11 cellular contexts compared by ENCODE assay signal in genomic region chr20:59988141-59988540, GRCh38. TPM values are rescaled to one million over a fixed set of nuclear protein-coding genes. Genes with fewer than 3 reads are reported as not detected.
A peak's percentile ranks its signal among the peaks of the same experiment; 100 is the strongest.
DNase-seq lines count a peak whose midpoint lies in the region; ATAC-seq, FAIRE-seq and TF ChIP-seq lines count a peak whose summit lies in the region.
"Had no signal": no experiment of that assay in that cellular context is flagged by ENCODE, and none has a peak within 500 bp of the region (broad histone marks: within the 10 kb centered on the region; RNA-seq: fewer than 3 reads in every experiment).

No MANE protein-coding gene starts in this region.

- no peak for TF ChIP-seq CTCF in H1 (IDR thresholded peaks at IDR 0.05; ENCODE audit: control extremely low read depth in 1 of 3, insufficient read depth in 1 of 3, low read depth in 1 of 3, low read length in 3 of 3)
- TF ChIP-seq CTCF in upper lobe of left lung (IDR thresholded peaks at IDR 0.05) = no peak

- no peak for TF ChIP-seq RAD21 in H1 (IDR thresholded peaks at IDR 0.05 in 1 of 2, conservative IDR thresholded peaks at IDR 0.05 in 1 of 2; ENCODE audit: low read depth in 2 of 2, low read length in 2 of 2)

- 94% methylated on average over 5 of the region's 5 CpGs; no CpG with 5 or more reads in 1 of the 2 experiments for WGBS in H1 (ENCODE audit: extremely low coverage in 1 of 2, insufficient coverage in 1 of 2, insufficient read length in 1 of 2, insufficient replicate concordance in 2 of 2, low coverage in 1 of 2, low lambda C conversion rate in 2 of 2, missing lambda C conversion rate in 1 of 2), 2 experiments
- 56 to 75% methylated on average over 4 to 5 of the region's 5 CpGs for WGBS in upper lobe of left lung, 2 donors

- H4K5ac ChIP-seq in H1 (ENCODE audit: insufficient read length, low read depth, low read length) = no peak overlapping the region

- no peak overlapping the region for H3K18ac ChIP-seq in H1 (ENCODE audit: extremely low read depth, low read length)

- H3K36me3 ChIP-seq in H1 (ENCODE audit: control insufficient read depth in 2 of 4, insufficient read depth in 4 of 4, low read length in 3 of 4) (no peaks in the 10 kb centered on the region), upper lobe of left lung (no peaks in the 10 kb centered on the region)
- no peaks in the 10 kb centered on the region for H3K36me3 ChIP-seq in CD8-positive, alpha-beta memory T cell (ENCODE audit: insufficient read depth, low read length)

- POLR2A ChIA-PET in H1 (lab: Charles Lee; ENCODE audit: partially characterized antibody) = interaction anchor here (1.2 kb wide), 1 partner anchor 48 kb away, joined by 3 read pairs; the partner anchor contains the start of genes FAM217B and PPP1R3D
- POLR2A ChIA-PET in CD8-positive, alpha-beta memory T cell (lab: Charles Lee) = no interaction called here

- ATAC-seq in upper lobe of left lung (ENCODE audit: low FRiP score in 2 of 2) (peak in 1 of 2 donors; percentile 88), GM18498 (IDR thresholded peaks at IDR 0.05; ENCODE audit: unreplicated experiment) (no peak)
- ATAC-seq: activated CD4-positive, alpha-beta T cell treated with anti-CD3 and anti-CD28 coated beads for 36 hours; stimulated activated effector memory CD8-positive, alpha-beta T cell treated with anti-CD3 and anti-CD28 coated beads, Interleukin-12 subunit alpha, Interleukin-12 subunit beta, amount 100 ng/mL, for 72 hours had no signal

- H3K4me3 Mint-ChIP-seq in CD8-positive, alpha-beta memory T cell = no peak overlapping the region
- H3K4me3 Mint-ChIP-seq: activated CD4-positive, alpha-beta T cell treated with anti-CD3 and anti-CD28 coated beads for 36 hours; activated naive CD4-positive, alpha-beta T cell treated with anti-CD3 and anti-CD28 coated beads, Interleukin-2, amount 50 U/mL, for 24 hours; stimulated activated effector memory CD8-positive, alpha-beta T cell treated with anti-CD3 and anti-CD28 coated beads, Interleukin-12 subunit alpha, Interleukin-12 subunit beta, amount 100 ng/mL, for 72 hours had no signal

- no peak overlapping the region for H3K9ac ChIP-seq in H1 (replicated peaks in 1 of 4; ENCODE audit: extremely low read depth in 1 of 4, low read depth in 3 of 4, low read length in 3 of 4)

- peaks cover 0 to 5% (median 4%) of the 10 kb centered on the region in 3 donors for H3K36me3 Mint-ChIP-seq in CD8-positive, alpha-beta memory T cell
- H3K36me3 Mint-ChIP-seq: stimulated activated effector memory CD8-positive, alpha-beta T cell treated with anti-CD3 and anti-CD28 coated beads, Interleukin-12 subunit alpha, Interleukin-12 subunit beta, amount 100 ng/mL, for 72 hours had no signal

- H3K27ac Mint-ChIP-seq in CD8-positive, alpha-beta memory T cell = no peak overlapping the region
- H3K27ac Mint-ChIP-seq: activated CD4-positive, alpha-beta T cell treated with anti-CD3 and anti-CD28 coated beads for 36 hours; activated naive CD4-positive, alpha-beta T cell treated with anti-CD3 and anti-CD28 coated beads, Interleukin-2, amount 50 U/mL, for 24 hours had no signal

- no peak overlapping the region for H2BK15ac ChIP-seq in H1 (ENCODE audit: low read length)

- no peak overlapping the region for H2BK120ac ChIP-seq in H1 (replicated peaks; ENCODE audit: low read depth, low read length)

- H3K4me1 ChIP-seq in H1 (replicated peaks in 1 of 4; ENCODE audit: control insufficient read depth in 3 of 4, insufficient read depth in 4 of 4, low read length in 3 of 4) (peaks cover 0 to 6% (median 3%) of the 10 kb centered on the region in 4 experiments; a peak in 3 of 7 replicates), upper lobe of left lung (peaks cover 0 to 13% (median 5%) of the 10 kb centered on the region in 4 donors)
- no peaks in the 10 kb centered on the region for H3K4me1 ChIP-seq in CD8-positive, alpha-beta memory T cell (ENCODE audit: insufficient read depth, low read length)

- peak; percentile 57 for DNase-seq in SIG-M5 treated with dmso at 0.1 percent for 504 hours (lab: John Stamatoyannopoulos, UW; ENCODE audit: unreplicated experiment)
- DNase-seq in SIG-M5 (lab: John Stamatoyannopoulos, UW) = no peak
- no peak for DNase-seq in H1 (ENCODE audit: low read depth in 1 of 2, low spot score in 2 of 2)
- DNase-seq in upper lobe of left lung = peak; percentile 2 to 90
- DNase-seq in CD8-positive, alpha-beta memory T cell = no peak
- DNase-seq: activated CD4-positive, alpha-beta T cell treated with anti-CD3 and anti-CD28 coated beads for 36 hours; KG1 had no signal

- H3K4me1 Mint-ChIP-seq in CD8-positive, alpha-beta memory T cell = no peaks in the 10 kb centered on the region
- H3K4me1 Mint-ChIP-seq: activated CD4-positive, alpha-beta T cell treated with anti-CD3 and anti-CD28 coated beads for 36 hours; activated naive CD4-positive, alpha-beta T cell treated with anti-CD3 and anti-CD28 coated beads, Interleukin-2, amount 50 U/mL, for 24 hours; stimulated activated effector memory CD8-positive, alpha-beta T cell treated with anti-CD3 and anti-CD28 coated beads, Interleukin-12 subunit alpha, Interleukin-12 subunit beta, amount 100 ng/mL, for 72 hours had no signal

- CTCF ChIA-PET in H1 (lab: Charles Lee; ENCODE audit: partially characterized antibody) = interaction anchor here (1.1 to 1.5 kb wide), 6 partner anchors 15 to 62 kb away, joined by 3 to 5 read pairs (median 3); no protein-coding TSS in a partner anchor
- CTCF ChIA-PET in CD8-positive, alpha-beta memory T cell (lab: Charles Lee) = no interaction called here

- TF ChIP-seq EP300 in H1 (IDR thresholded peaks at IDR 0.05; ENCODE audit: borderline replicate concordance in 1 of 2, low read depth in 2 of 2, low read length in 2 of 2) = no peak
- no peak for TF ChIP-seq EP300 in upper lobe of left lung (IDR thresholded peaks at IDR 0.05)

- H3K27me3 ChIP-seq in H1 (replicated peaks in 1 of 4; ENCODE audit: control insufficient read depth in 3 of 4, extremely low read depth in 1 of 4, insufficient read depth in 3 of 4, low read length in 3 of 4) (no peaks in the 10 kb centered on the region), upper lobe of left lung (no peaks in the 10 kb centered on the region)
- H3K27me3 ChIP-seq in CD8-positive, alpha-beta memory T cell (ENCODE audit: insufficient read depth, low read length, poor library complexity, severe bottlenecking) = no peaks in the 10 kb centered on the region

- no peaks in the 10 kb centered on the region for H3K23me2 ChIP-seq in H1 (ENCODE audit: low read depth, low read length)

- H3K27ac ChIP-seq in H1 (ENCODE audit: low read depth, low read length) (no peak overlapping the region), upper lobe of left lung (no peak overlapping the region)
- H3K27ac ChIP-seq in CD8-positive, alpha-beta memory T cell (ENCODE audit: low read depth, low read length) = no peak overlapping the region

- no peak overlapping the region for H2BK5ac ChIP-seq in H1 (ENCODE audit: low read depth, low read length)

- no peaks in the 10 kb centered on the region for H3K27me3 Mint-ChIP-seq in CD8-positive, alpha-beta memory T cell
- H3K27me3 Mint-ChIP-seq: activated CD4-positive, alpha-beta T cell treated with anti-CD3 and anti-CD28 coated beads for 36 hours; activated naive CD4-positive, alpha-beta T cell treated with anti-CD3 and anti-CD28 coated beads, Interleukin-2, amount 50 U/mL, for 24 hours had no signal

- H3K4ac ChIP-seq in H1 (replicated peaks; ENCODE audit: insufficient read length, low read depth, low read length) = peak overlapping the region; percentile 7

- no peaks in the 10 kb centered on the region for H3K79me2 ChIP-seq in H1 (ENCODE audit: control insufficient read depth in 1 of 2, insufficient read depth in 2 of 2, low read length in 2 of 2)

- no peak overlapping the region for H4K8ac ChIP-seq in H1 (ENCODE audit: extremely low read depth, insufficient read depth, low read length)

- no peak overlapping the region for H2AK5ac ChIP-seq in H1 (ENCODE audit: low read depth, low read length)

- no peak overlapping the region for H2BK20ac ChIP-seq in H1 (ENCODE audit: low read length)

- TF ChIP-seq POLR2A in H1 (IDR thresholded peaks at IDR 0.05; ENCODE audit: control extremely low read depth in 1 of 2, low read depth in 2 of 2, low read length in 2 of 2) (no peak), upper lobe of left lung (IDR thresholded peaks at IDR 0.05) (no peak)

- FAIRE-seq in H1 (lab: Jason Lieb, UNC) = no peak
- FAIRE-seq: endometrium had no signal

- no peak overlapping the region for H4K91ac ChIP-seq in H1 (replicated peaks; ENCODE audit: insufficient read length, low read length)

- H3K56ac ChIP-seq in H1 (replicated peaks; ENCODE audit: insufficient read length, low read depth, low read length) = no peak overlapping the region

- H3K4me2 ChIP-seq in H1 (ENCODE audit: insufficient read depth in 1 of 2, low read depth in 2 of 2, low read length in 2 of 2) = no peak overlapping the region

- no peak overlapping the region for H3K14ac ChIP-seq in H1 (ENCODE audit: insufficient read length)

- H3K9me3 Mint-ChIP-seq in CD8-positive, alpha-beta memory T cell = no peaks in the 10 kb centered on the region
- H3K9me3 Mint-ChIP-seq: activated naive CD4-positive, alpha-beta T cell treated with anti-CD3 and anti-CD28 coated beads, Interleukin-2, amount 50 U/mL, for 24 hours; stimulated activated effector memory CD8-positive, alpha-beta T cell treated with anti-CD3 and anti-CD28 coated beads, Interleukin-12 subunit alpha, Interleukin-12 subunit beta, amount 100 ng/mL, for 72 hours had no signal

- H3K4me3 ChIP-seq in H1 (ENCODE audit: extremely low read depth in 1 of 4, insufficient read depth in 2 of 4, low read depth in 3 of 4, low read length in 4 of 4) (no peak overlapping the region), upper lobe of left lung (no peak overlapping the region)
- no peak overlapping the region for H3K4me3 ChIP-seq in CD8-positive, alpha-beta memory T cell (ENCODE audit: low read length)

- H3K9me3 ChIP-seq in H1 (ENCODE audit: insufficient read depth in 2 of 2, low read depth in 1 of 2, low read length in 1 of 2) = no peaks in the 10 kb centered on the region
- H3K9me3 ChIP-seq in upper lobe of left lung = no peaks in the 10 kb centered on the region
- H3K9me3 ChIP-seq in CD8-positive, alpha-beta memory T cell (ENCODE audit: low read length) = no peaks in the 10 kb centered on the region

- H3K79me1 ChIP-seq in H1 (ENCODE audit: low read depth, low read length) = no peaks in the 10 kb centered on the region

- H2BK12ac ChIP-seq in H1 (ENCODE audit: low read depth, low read length) = no peak overlapping the region; the same call in 1 of the 2 replicates

- no peak overlapping the region for H2AFZ ChIP-seq in H1 (ENCODE audit: low read length)

- H4K20me1 ChIP-seq in H1 (replicated peaks in 1 of 2; ENCODE audit: control insufficient read depth in 1 of 2, insufficient read depth in 2 of 2, low read length in 2 of 2) = no peaks in the 10 kb centered on the region

- no peak overlapping the region for H3K23ac ChIP-seq in H1 (ENCODE audit: insufficient read length)

RNA-seq across cellular contexts. Expression of gene CDH26, which starts 29.9 kb away (rescaled TPM):
- 1.7 and 2.3 TPM in 2 replicates for total RNA-seq in H1 (2021; fragmentation: NEBNext Ultra II Directional; extraction: Animal tissue kit (Norgen Biotek cat#: 25700))
- 0.78 and 1.5 TPM in 2 replicates for polyA plus RNA-seq in H1 (2011; rRNA removed)
- polyA plus RNA-seq in H1 (2011; cell fraction: cytosol; rRNA removed) = 2.0 TPM
- 2.0 TPM for polyA plus RNA-seq in H1 (2011; cell fraction: nucleus; rRNA removed)
- 1.1 to 1.9 TPM (median 1.5 TPM) in 4 replicates for polyA plus RNA-seq in H1 (2012, experiment 1 of 2)
- polyA plus RNA-seq in H1 (2012, experiment 2 of 2) = 0.39 TPM
- 1.3 TPM for polyA plus RNA-seq in H1 (2013, experiment 1 of 2)
- polyA plus RNA-seq in H1 (2013, experiment 2 of 2) = 1.3 TPM
- 2.7 and 3.2 TPM in 2 replicates for polyA minus RNA-seq in H1 (2011; rRNA and poly(A)+ RNA removed)
- 1.5 TPM for polyA minus RNA-seq in H1 (2011; cell fraction: cytosol; rRNA and poly(A)+ RNA removed)
- 2.3 TPM for polyA minus RNA-seq in H1 (2011; cell fraction: nucleus; rRNA and poly(A)+ RNA removed)
- 10 to 100 TPM in 3 of 6 donors, 1 to 10 TPM in 3; 4.0 to 18.9 (median 11.1) TPM for total RNA-seq in upper lobe of left lung
- total RNA-seq in CD8-positive, alpha-beta memory T cell = under 1 TPM; 0.63 to 0.91 TPM
- polyA plus RNA-seq in CD8-positive, alpha-beta memory T cell = not detected

RNA-seq across cellular contexts. Expression of gene FAM217B, which starts 48.0 kb away (rescaled TPM):
- total RNA-seq in H1 (2021; fragmentation: NEBNext Ultra II Directional; extraction: Animal tissue kit (Norgen Biotek cat#: 25700)) = 24.7 and 28.5 TPM in 2 replicates
- 2.8 and 5.4 TPM in 2 replicates for polyA plus RNA-seq in H1 (2011; rRNA removed)
- 5.9 TPM for polyA plus RNA-seq in H1 (2011; cell fraction: cytosol; rRNA removed)
- 3.6 TPM for polyA plus RNA-seq in H1 (2011; cell fraction: nucleus; rRNA removed)
- polyA plus RNA-seq in H1 (2012, experiment 1 of 2) = 6.4 to 9.2 TPM (median 7.3 TPM) in 4 replicates
- 0.73 TPM for polyA plus RNA-seq in H1 (2012, experiment 2 of 2)
- 19.2 TPM for polyA plus RNA-seq in H1 (2013, experiment 1 of 2)
- 18.7 TPM for polyA plus RNA-seq in H1 (2013, experiment 2 of 2)
- polyA minus RNA-seq in H1 (2011; rRNA and poly(A)+ RNA removed) = 7.6 and 9.2 TPM in 2 replicates
- polyA minus RNA-seq in H1 (2011; cell fraction: cytosol; rRNA and poly(A)+ RNA removed) = 6.1 TPM
- 15.3 TPM for polyA minus RNA-seq in H1 (2011; cell fraction: nucleus; rRNA and poly(A)+ RNA removed)
- total RNA-seq in upper lobe of left lung = 10 to 100 TPM in 5 of 6 donors, 1 to 10 TPM in 1; 7.1 to 21.3 (median 13.0) TPM
- total RNA-seq in CD8-positive, alpha-beta memory T cell = 10 to 100 TPM; 35.9 to 39.3 TPM
- polyA plus RNA-seq in CD8-positive, alpha-beta memory T cell = 32.2 TPM

RNA-seq across cellular contexts. Expression of gene PPP1R3D, which starts 48.0 kb away (rescaled TPM):
- total RNA-seq in H1 (2021; fragmentation: NEBNext Ultra II Directional; extraction: Animal tissue kit (Norgen Biotek cat#: 25700)) = 3.5 and 3.9 TPM in 2 replicates
- polyA plus RNA-seq in H1 (2011; rRNA removed) = 1.3 and 1.4 TPM in 2 replicates
- polyA plus RNA-seq in H1 (2011; cell fraction: cytosol; rRNA removed) = 1.1 TPM
- polyA plus RNA-seq in H1 (2011; cell fraction: nucleus; rRNA removed) = 1.1 TPM
- 1.2 to 1.8 TPM (median 1.3 TPM) in 4 replicates for polyA plus RNA-seq in H1 (2012, experiment 1 of 2)
- polyA plus RNA-seq in H1 (2012, experiment 2 of 2) = 1.1 TPM
- 1.8 TPM for polyA plus RNA-seq in H1 (2013, experiment 1 of 2)
- polyA plus RNA-seq in H1 (2013, experiment 2 of 2) = 1.7 TPM
- polyA minus RNA-seq in H1 (2011; rRNA and poly(A)+ RNA removed) = 1.5 and 1.6 TPM in 2 replicates
- 2.1 TPM for polyA minus RNA-seq in H1 (2011; cell fraction: cytosol; rRNA and poly(A)+ RNA removed)
- 3.4 TPM for polyA minus RNA-seq in H1 (2011; cell fraction: nucleus; rRNA and poly(A)+ RNA removed)
- total RNA-seq in upper lobe of left lung = 10 to 100 TPM in 4 of 6 donors, 1 to 10 TPM in 2; 6.3 to 12.6 (median 10.4) TPM
- 1 to 10 TPM; 6.7 TPM for total RNA-seq in CD8-positive, alpha-beta memory T cell
- polyA plus RNA-seq in CD8-positive, alpha-beta memory T cell = 3.3 TPM

RNA-seq across cellular contexts. Expression of gene SYCP2, which starts 54.7 kb away (rescaled TPM):
- total RNA-seq in H1 (2021; fragmentation: NEBNext Ultra II Directional; extraction: Animal tissue kit (Norgen Biotek cat#: 25700)) = 0.50 and 0.69 TPM in 2 replicates
- 0.02 TPM in 2 replicates for polyA plus RNA-seq in H1 (2011; rRNA removed)
- 0.14 TPM for polyA plus RNA-seq in H1 (2011; cell fraction: cytosol; rRNA removed)
- polyA plus RNA-seq in H1 (2011; cell fraction: nucleus; rRNA removed) = 0.16 TPM
- 0.13 TPM in 1 of 4 replicates, not detected in the others for polyA plus RNA-seq in H1 (2012, experiment 1 of 2)
- not detected for polyA plus RNA-seq in H1 (2012, experiment 2 of 2)
- 0.36 TPM for polyA plus RNA-seq in H1 (2013, experiment 1 of 2)
- polyA plus RNA-seq in H1 (2013, experiment 2 of 2) = 0.33 TPM
- polyA minus RNA-seq in H1 (2011; rRNA and poly(A)+ RNA removed) = not detected in 2 replicates
- not detected for polyA minus RNA-seq in H1 (2011; cell fraction: cytosol; rRNA and poly(A)+ RNA removed)
- 0.10 TPM for polyA minus RNA-seq in H1 (2011; cell fraction: nucleus; rRNA and poly(A)+ RNA removed)
- 10 to 100 TPM in 1 of 6 donors, 1 to 10 TPM in 5; 1.1 to 13.3 (median 2.0) TPM for total RNA-seq in upper lobe of left lung
- total RNA-seq in CD8-positive, alpha-beta memory T cell = 1 to 10 TPM; 3.4 to 3.8 TPM
- 2.3 TPM for polyA plus RNA-seq in CD8-positive, alpha-beta memory T cell

Comparison
In these comparisons a context has a peak if more than half of its experiments do, and no peak if none do; other contexts are left out.
1. DNase-seq: peak in SIG-M5 treated with dmso at 0.1 percent for 504 hours (single experiment) and upper lobe of left lung (2 of 2); none in SIG-M5 (single experiment), H1 (0 of 2) and CD8-positive, alpha-beta memory T cell (0 of 5).